ENCODE assay signal across 2 cellular contexts in the genomic region with DNA sequence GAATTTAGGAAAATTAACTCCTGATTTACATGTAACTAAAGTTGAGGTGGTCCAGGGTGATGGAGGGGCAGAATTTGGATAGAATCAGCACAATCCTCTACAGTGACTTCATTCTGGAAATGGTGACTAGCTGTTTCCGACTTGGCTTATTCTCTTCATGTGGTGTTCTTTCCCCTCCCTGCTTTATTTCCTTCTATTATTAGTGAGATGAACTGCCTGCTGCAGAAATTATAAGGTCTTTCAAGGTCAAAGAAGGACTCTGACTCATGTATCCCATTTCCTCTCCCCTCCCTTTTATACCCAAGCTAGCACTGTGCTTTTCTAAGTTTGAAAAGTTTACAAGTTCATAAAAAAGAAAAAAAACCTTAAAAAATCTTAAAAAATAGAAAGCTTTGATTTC.
TF ChIP-seq lines count a peak whose summit lies in the region.

No MANE protein-coding gene starts in this region.

TF ChIP-seq in liver, 16 proteins besides CTCF, POLR2A, EP300 and RAD21:
- TF ChIP-seq YY1 (IDR thresholded peaks at IDR 0.05) (no peak), EGR1 (IDR thresholded peaks at IDR 0.05; ENCODE audit: low read depth in 2 of 2) (no peak), NR2F2 (IDR thresholded peaks at IDR 0.05) (peak; percentile 74), GABPA (IDR thresholded peaks at IDR 0.05 in 1 of 2, conservative IDR thresholded peaks at IDR 0.05 in 1 of 2) (peak in 1 of 2 donors; percentile 21), TAF1 (conservative IDR thresholded peaks at IDR 0.05) (no peak), RXRA (IDR thresholded peaks at IDR 0.05) (peak; percentile 20 to 52), FOXA2 (IDR thresholded peaks at IDR 0.05) (no peak), FOXA1 (IDR thresholded peaks at IDR 0.05) (no peak), JUND (IDR thresholded peaks at IDR 0.05) (peak; percentile 83 to 86), HNF4G (IDR thresholded peaks at IDR 0.05) (no peak), SP1 (IDR thresholded peaks at IDR 0.05) (peak; percentile 37), HNF4A (conservative IDR thresholded peaks at IDR 0.05) (no peak)
- TF ChIP-seq, protein P1, sequence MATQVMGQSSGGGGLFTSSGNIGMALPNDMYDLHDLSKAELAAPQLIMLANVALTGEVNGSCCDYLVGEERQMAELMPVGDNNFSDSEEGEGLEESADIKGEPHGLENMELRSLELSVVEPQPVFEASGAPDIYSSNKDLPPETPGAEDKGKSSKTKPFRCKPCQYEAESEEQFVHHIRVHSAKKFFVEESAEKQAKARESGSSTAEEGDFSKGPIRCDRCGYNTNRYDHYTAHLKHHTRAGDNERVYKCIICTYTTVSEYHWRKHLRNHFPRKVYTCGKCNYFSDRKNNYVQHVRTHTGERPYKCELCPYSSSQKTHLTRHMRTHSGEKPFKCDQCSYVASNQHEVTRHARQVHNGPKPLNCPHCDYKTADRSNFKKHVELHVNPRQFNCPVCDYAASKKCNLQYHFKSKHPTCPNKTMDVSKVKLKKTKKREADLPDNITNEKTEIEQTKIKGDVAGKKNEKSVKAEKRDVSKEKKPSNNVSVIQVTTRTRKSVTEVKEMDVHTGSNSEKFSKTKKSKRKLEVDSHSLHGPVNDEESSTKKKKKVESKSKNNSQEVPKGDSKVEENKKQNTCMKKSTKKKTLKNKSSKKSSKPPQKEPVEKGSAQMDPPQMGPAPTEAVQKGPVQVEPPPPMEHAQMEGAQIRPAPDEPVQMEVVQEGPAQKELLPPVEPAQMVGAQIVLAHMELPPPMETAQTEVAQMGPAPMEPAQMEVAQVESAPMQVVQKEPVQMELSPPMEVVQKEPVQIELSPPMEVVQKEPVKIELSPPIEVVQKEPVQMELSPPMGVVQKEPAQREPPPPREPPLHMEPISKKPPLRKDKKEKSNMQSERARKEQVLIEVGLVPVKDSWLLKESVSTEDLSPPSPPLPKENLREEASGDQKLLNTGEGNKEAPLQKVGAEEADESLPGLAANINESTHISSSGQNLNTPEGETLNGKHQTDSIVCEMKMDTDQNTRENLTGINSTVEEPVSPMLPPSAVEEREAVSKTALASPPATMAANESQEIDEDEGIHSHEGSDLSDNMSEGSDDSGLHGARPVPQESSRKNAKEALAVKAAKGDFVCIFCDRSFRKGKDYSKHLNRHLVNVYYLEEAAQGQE (IDR thresholded peaks at IDR 0.05), result no peak
- TF ChIP-seq, protein P2, sequence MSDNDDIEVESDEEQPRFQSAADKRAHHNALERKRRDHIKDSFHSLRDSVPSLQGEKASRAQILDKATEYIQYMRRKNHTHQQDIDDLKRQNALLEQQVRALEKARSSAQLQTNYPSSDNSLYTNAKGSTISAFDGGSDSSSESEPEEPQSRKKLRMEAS (IDR thresholded peaks at IDR 0.05), result no peak
- TF ChIP-seq, protein P3, sequence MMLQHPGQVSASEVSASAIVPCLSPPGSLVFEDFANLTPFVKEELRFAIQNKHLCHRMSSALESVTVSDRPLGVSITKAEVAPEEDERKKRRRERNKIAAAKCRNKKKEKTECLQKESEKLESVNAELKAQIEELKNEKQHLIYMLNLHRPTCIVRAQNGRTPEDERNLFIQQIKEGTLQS (IDR thresholded peaks at IDR 0.05), result no peak
- TF ChIP-seq, protein P4, sequence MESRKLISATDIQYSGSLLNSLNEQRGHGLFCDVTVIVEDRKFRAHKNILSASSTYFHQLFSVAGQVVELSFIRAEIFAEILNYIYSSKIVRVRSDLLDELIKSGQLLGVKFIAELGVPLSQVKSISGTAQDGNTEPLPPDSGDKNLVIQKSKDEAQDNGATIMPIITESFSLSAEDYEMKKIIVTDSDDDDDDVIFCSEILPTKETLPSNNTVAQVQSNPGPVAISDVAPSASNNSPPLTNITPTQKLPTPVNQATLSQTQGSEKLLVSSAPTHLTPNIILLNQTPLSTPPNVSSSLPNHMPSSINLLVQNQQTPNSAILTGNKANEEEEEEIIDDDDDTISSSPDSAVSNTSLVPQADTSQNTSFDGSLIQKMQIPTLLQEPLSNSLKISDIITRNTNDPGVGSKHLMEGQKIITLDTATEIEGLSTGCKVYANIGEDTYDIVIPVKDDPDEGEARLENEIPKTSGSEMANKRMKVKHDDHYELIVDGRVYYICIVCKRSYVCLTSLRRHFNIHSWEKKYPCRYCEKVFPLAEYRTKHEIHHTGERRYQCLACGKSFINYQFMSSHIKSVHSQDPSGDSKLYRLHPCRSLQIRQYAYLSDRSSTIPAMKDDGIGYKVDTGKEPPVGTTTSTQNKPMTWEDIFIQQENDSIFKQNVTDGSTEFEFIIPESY (IDR thresholded peaks at IDR 0.05), result no peak

TF ChIP-seq in HepG2, 621 proteins besides CTCF, POLR2A, EP300 and RAD21:
- TF ChIP-seq ZNF567 (CRISPR knock-in tag; IDR thresholded peaks at IDR 0.05; ENCODE audit: borderline replicate concordance) (no peak), REXO4 (CRISPR knock-in tag; IDR thresholded peaks at IDR 0.05; ENCODE audit: borderline replicate concordance) (no peak), RFX5 (IDR thresholded peaks at IDR 0.05; ENCODE audit: low read depth, low read length) (no peak), JUND (CRISPR knock-in tag; IDR thresholded peaks at IDR 0.05) (no peak)
- TF ChIP-seq, protein P5, sequence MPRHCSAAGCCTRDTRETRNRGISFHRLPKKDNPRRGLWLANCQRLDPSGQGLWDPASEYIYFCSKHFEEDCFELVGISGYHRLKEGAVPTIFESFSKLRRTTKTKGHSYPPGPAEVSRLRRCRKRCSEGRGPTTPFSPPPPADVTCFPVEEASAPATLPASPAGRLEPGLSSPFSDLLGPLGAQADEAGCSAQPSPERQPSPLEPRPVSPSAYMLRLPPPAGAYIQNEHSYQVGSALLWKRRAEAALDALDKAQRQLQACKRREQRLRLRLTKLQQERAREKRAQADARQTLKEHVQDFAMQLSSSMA (CRISPR knock-in tag; IDR thresholded peaks at IDR 0.05), result no peak
